In the genomic region with DNA sequence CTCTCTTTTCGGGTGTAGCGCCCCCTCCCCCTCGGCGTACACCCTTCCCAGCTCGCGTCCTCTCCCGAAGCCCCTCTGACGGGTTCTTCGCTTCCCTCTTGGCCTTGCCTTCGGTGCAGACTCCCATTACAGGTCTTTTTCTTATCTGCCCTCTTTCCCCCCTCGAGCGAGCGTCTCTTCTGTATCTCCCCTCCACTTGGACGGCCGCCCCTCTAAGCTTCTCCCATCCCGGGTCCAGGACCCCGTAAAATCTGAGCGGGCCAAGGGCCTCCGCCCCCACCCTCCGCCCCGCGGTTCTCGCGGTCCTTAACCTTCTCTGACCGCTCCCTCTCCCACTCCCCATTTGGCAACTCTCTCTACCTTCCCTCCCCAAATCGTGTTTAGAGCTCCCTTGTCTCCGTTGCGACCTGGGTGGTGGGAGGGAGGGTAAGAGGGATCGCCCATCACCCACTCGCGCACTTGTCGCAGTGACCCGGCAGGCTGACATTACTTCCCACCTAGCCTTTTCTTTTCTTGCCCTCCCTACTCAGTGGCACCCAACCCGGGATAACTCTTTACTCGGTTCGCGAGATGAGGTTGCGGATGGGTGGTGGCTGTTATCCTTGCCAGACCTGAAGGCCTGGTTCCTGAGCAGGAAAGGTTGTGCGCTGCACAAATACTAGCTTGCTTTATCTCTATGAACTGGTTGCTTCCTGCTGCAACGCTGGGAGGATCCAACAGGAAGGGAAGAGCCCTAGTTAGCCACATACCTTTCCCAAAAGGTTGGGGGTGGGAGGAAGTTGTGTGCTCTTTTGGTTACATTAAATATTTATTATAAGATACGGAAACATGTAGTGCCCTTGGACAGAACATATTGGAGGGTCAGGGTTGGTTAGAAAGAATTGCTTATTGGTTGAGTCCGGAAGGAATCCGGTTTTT, we compare ENCODE assay signal across 1 cellular context.
TF ChIP-seq lines count a peak whose summit lies in the region.

No MANE protein-coding gene starts in this region.

TF ChIP-seq in HepG2, 621 proteins besides CTCF, POLR2A, EP300 and RAD21 (continued from another document and continues in another):
- TF ChIP-seq, protein P1, sequence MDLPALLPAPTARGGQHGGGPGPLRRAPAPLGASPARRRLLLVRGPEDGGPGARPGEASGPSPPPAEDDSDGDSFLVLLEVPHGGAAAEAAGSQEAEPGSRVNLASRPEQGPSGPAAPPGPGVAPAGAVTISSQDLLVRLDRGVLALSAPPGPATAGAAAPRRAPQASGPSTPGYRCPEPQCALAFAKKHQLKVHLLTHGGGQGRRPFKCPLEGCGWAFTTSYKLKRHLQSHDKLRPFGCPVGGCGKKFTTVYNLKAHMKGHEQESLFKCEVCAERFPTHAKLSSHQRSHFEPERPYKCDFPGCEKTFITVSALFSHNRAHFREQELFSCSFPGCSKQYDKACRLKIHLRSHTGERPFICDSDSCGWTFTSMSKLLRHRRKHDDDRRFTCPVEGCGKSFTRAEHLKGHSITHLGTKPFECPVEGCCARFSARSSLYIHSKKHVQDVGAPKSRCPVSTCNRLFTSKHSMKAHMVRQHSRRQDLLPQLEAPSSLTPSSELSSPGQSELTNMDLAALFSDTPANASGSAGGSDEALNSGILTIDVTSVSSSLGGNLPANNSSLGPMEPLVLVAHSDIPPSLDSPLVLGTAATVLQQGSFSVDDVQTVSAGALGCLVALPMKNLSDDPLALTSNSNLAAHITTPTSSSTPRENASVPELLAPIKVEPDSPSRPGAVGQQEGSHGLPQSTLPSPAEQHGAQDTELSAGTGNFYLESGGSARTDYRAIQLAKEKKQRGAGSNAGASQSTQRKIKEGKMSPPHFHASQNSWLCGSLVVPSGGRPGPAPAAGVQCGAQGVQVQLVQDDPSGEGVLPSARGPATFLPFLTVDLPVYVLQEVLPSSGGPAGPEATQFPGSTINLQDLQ (CRISPR knock-in tag; IDR thresholded peaks at IDR 0.05) = peak; percentile 68; the same call in 1 of the 2 replicates
- TF ChIP-seq ZNF547 (CRISPR knock-in tag; IDR thresholded peaks at IDR 0.05) (0 out of 2 replicates have a peak, but pooled peaks have one; percentile 64), TEAD2 (CRISPR knock-in tag; IDR thresholded peaks at IDR 0.05) (no peak), ZNF274 (CRISPR knock-in tag; IDR thresholded peaks at IDR 0.05) (no peak), ZBTB20 (CRISPR knock-in tag; IDR thresholded peaks at IDR 0.05; ENCODE audit: borderline replicate concordance, low read depth) (0 out of 2 replicates have a peak, but pooled peaks have one; percentile 31), ZNF737 (CRISPR knock-in tag; IDR thresholded peaks at IDR 0.05; ENCODE audit: borderline replicate concordance) (no peak), ZNF724P (CRISPR knock-in tag; IDR thresholded peaks at IDR 0.05; ENCODE audit: borderline replicate concordance) (no peak), SMC3 (IDR thresholded peaks at IDR 0.05; ENCODE audit: low read length) (no peak), FLYWCH1 (CRISPR knock-in tag; IDR thresholded peaks at IDR 0.05) (no peak), SPEN (CRISPR knock-in tag; IDR thresholded peaks at IDR 0.05; ENCODE audit: low read depth) (peak; percentile 56; the same call in 1 of the 2 replicates), HNRNPH1 (optimal IDR thresholded peaks at IDR 0.05; ENCODE audit: low read depth, low read length) (no peak), ZNF782 (CRISPR knock-in tag; IDR thresholded peaks at IDR 0.05; ENCODE audit: borderline replicate concordance) (no peak), ZBTB38 (CRISPR knock-in tag; IDR thresholded peaks at IDR 0.05) (no peak), ZNF7 (CRISPR knock-in tag; IDR thresholded peaks at IDR 0.05) (no peak), KMT2A (CRISPR knock-in tag; IDR thresholded peaks at IDR 0.05) (no peak; the same call in 1 of the 2 replicates), CBX1 (IDR thresholded peaks at IDR 0.05; ENCODE audit: low read depth) (no peak), ZC3H13 (CRISPR knock-in tag; IDR thresholded peaks at IDR 0.05) (peak; percentile 88; the same call in 1 of the 2 replicates), NR2F6 (IDR thresholded peaks at IDR 0.05) (no peak), NR2F6 (CRISPR knock-in tag; IDR thresholded peaks at IDR 0.05) (0 out of 2 replicates have a peak, but pooled peaks have one; percentile 13), PTBP1 (IDR thresholded peaks at IDR 0.05; ENCODE audit: low read depth, low read length, poor library complexity, severe bottlenecking) (no peak), ZNF75D (CRISPR knock-in tag; IDR thresholded peaks at IDR 0.05; ENCODE audit: borderline replicate concordance) (no peak), SIX1 (CRISPR knock-in tag; IDR thresholded peaks at IDR 0.05; ENCODE audit: borderline replicate concordance) (no peak), ZNF251 (CRISPR knock-in tag; IDR thresholded peaks at IDR 0.05) (no peak), CBX5 (CRISPR knock-in tag; IDR thresholded peaks at IDR 0.05; ENCODE audit: borderline replicate concordance) (no peak), ZNF263 (CRISPR knock-in tag; IDR thresholded peaks at IDR 0.05) (peak; percentile 80), HES4 (CRISPR knock-in tag; IDR thresholded peaks at IDR 0.05; ENCODE audit: borderline replicate concordance) (no peak), ZBTB3 (CRISPR knock-in tag; IDR thresholded peaks at IDR 0.05; ENCODE audit: borderline replicate concordance, low read depth) (0 out of 2 replicates have a peak, but pooled peaks have one; percentile 18), ZNF616 (CRISPR knock-in tag; IDR thresholded peaks at IDR 0.05; ENCODE audit: low read depth) (no peak), JUND (CRISPR knock-in tag; IDR thresholded peaks at IDR 0.05) (no peak), ELF4 (CRISPR knock-in tag; IDR thresholded peaks at IDR 0.05; ENCODE audit: borderline replicate concordance) (0 out of 2 replicates have a peak, but pooled peaks have one; percentile 65), ZKSCAN5 (CRISPR knock-in tag; IDR thresholded peaks at IDR 0.05) (no peak), ZNF501 (CRISPR knock-in tag; IDR thresholded peaks at IDR 0.05) (no peak), ZNF781 (CRISPR knock-in tag; IDR thresholded peaks at IDR 0.05; ENCODE audit: borderline replicate concordance, not compliant biosample characterization) (no peak), TOE1 (CRISPR knock-in tag; IDR thresholded peaks at IDR 0.05) (no peak), CREB1 (IDR thresholded peaks at IDR 0.05) (no peak), CREB1 (CRISPR knock-in tag; IDR thresholded peaks at IDR 0.05) (no peak), ZNF10 (CRISPR knock-in tag; IDR thresholded peaks at IDR 0.05; ENCODE audit: borderline replicate concordance, low read depth) (no peak), ZNF841 (CRISPR knock-in tag; IDR thresholded peaks at IDR 0.05; ENCODE audit: borderline replicate concordance) (0 out of 2 replicates have a peak, but pooled peaks have one; percentile 64), ZNF121 (CRISPR knock-in tag; IDR thresholded peaks at IDR 0.05) (no peak), ZKSCAN1 (IDR thresholded peaks at IDR 0.05; ENCODE audit: low read length) (no peak)
- TF ChIP-seq, protein P2, sequence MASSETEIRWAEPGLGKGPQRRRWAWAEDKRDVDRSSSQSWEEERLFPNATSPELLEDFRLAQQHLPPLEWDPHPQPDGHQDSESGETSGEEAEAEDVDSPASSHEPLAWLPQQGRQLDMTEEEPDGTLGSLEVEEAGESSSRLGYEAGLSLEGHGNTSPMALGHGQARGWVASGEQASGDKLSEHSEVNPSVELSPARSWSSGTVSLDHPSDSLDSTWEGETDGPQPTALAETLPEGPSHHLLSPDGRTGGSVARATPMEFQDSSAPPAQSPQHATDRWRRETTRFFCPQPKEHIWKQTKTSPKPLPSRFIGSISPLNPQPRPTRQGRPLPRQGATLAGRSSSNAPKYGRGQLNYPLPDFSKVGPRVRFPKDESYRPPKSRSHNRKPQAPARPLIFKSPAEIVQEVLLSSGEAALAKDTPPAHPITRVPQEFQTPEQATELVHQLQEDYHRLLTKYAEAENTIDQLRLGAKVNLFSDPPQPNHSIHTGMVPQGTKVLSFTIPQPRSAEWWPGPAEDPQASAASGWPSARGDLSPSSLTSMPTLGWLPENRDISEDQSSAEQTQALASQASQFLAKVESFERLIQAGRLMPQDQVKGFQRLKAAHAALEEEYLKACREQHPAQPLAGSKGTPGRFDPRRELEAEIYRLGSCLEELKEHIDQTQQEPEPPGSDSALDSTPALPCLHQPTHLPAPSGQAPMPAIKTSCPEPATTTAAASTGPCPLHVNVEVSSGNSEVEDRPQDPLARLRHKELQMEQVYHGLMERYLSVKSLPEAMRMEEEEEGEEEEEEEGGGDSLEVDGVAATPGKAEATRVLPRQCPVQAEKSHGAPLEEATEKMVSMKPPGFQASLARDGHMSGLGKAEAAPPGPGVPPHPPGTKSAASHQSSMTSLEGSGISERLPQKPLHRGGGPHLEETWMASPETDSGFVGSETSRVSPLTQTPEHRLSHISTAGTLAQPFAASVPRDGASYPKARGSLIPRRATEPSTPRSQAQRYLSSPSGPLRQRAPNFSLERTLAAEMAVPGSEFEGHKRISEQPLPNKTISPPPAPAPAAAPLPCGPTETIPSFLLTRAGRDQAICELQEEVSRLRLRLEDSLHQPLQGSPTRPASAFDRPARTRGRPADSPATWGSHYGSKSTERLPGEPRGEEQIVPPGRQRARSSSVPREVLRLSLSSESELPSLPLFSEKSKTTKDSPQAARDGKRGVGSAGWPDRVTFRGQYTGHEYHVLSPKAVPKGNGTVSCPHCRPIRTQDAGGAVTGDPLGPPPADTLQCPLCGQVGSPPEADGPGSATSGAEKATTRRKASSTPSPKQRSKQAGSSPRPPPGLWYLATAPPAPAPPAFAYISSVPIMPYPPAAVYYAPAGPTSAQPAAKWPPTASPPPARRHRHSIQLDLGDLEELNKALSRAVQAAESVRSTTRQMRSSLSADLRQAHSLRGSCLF (CRISPR knock-in tag; IDR thresholded peaks at IDR 0.05; ENCODE audit: borderline replicate concordance) = no peak
- TF ChIP-seq, protein P3, sequence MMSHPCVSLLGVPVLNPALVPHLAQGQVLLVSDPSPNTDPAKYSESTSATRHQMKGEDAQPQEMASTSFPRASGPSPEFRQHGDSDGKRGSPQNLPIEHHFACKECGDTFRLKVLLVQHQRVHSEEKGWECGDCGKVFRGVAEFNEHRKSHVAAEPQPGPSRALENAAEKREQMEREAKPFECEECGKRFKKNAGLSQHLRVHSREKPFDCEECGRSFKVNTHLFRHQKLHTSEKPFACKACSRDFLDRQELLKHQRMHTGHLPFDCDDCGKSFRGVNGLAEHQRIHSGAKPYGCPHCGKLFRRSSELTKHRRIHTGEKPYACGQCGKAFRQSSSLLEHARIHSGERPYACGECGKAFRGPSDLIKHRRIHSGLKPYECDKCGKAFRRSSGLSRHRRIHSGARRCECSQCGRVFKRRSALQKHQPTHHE (CRISPR knock-in tag; IDR thresholded peaks at IDR 0.05; ENCODE audit: borderline replicate concordance) = no peak
- TF ChIP-seq, protein P4, sequence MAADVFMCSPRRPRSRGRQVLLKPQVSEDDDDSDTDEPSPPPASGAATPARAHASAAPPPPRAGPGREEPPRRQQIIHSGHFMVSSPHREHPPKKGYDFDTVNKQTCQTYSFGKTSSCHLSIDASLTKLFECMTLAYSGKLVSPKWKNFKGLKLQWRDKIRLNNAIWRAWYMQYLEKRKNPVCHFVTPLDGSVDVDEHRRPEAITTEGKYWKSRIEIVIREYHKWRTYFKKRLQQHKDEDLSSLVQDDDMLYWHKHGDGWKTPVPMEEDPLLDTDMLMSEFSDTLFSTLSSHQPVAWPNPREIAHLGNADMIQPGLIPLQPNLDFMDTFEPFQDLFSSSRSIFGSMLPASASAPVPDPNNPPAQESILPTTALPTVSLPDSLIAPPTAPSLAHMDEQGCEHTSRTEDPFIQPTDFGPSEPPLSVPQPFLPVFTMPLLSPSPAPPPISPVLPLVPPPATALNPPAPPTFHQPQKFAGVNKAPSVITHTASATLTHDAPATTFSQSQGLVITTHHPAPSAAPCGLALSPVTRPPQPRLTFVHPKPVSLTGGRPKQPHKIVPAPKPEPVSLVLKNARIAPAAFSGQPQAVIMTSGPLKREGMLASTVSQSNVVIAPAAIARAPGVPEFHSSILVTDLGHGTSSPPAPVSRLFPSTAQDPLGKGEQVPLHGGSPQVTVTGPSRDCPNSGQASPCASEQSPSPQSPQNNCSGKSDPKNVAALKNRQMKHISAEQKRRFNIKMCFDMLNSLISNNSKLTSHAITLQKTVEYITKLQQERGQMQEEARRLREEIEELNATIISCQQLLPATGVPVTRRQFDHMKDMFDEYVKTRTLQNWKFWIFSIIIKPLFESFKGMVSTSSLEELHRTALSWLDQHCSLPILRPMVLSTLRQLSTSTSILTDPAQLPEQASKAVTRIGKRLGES (CRISPR knock-in tag; IDR thresholded peaks at IDR 0.05; ENCODE audit: borderline replicate concordance) = no peak
- TF ChIP-seq, protein P5, sequence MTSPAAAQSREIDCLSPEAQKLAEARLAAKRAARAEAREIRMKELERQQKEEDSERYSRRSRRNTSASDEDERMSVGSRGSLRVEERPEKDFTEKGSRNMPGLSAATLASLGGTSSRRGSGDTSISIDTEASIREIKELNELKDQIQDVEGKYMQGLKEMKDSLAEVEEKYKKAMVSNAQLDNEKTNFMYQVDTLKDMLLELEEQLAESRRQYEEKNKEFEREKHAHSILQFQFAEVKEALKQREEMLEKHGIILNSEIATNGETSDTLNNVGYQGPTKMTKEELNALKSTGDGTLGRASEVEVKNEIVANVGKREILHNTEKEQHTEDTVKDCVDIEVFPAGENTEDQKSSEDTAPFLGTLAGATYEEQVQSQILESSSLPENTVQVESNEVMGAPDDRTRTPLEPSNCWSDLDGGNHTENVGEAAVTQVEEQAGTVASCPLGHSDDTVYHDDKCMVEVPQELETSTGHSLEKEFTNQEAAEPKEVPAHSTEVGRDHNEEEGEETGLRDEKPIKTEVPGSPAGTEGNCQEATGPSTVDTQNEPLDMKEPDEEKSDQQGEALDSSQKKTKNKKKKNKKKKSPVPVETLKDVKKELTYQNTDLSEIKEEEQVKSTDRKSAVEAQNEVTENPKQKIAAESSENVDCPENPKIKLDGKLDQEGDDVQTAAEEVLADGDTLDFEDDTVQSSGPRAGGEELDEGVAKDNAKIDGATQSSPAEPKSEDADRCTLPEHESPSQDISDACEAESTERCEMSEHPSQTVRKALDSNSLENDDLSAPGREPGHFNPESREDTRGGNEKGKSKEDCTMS (CRISPR knock-in tag; conservative IDR thresholded peaks at IDR 0.05) = no peak
- TF ChIP-seq, protein P6, sequence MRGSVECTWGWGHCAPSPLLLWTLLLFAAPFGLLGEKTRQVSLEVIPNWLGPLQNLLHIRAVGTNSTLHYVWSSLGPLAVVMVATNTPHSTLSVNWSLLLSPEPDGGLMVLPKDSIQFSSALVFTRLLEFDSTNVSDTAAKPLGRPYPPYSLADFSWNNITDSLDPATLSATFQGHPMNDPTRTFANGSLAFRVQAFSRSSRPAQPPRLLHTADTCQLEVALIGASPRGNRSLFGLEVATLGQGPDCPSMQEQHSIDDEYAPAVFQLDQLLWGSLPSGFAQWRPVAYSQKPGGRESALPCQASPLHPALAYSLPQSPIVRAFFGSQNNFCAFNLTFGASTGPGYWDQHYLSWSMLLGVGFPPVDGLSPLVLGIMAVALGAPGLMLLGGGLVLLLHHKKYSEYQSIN (CRISPR knock-in tag; IDR thresholded peaks at IDR 0.05; ENCODE audit: borderline replicate concordance) = no peak
- TF ChIP-seq, protein P7, sequence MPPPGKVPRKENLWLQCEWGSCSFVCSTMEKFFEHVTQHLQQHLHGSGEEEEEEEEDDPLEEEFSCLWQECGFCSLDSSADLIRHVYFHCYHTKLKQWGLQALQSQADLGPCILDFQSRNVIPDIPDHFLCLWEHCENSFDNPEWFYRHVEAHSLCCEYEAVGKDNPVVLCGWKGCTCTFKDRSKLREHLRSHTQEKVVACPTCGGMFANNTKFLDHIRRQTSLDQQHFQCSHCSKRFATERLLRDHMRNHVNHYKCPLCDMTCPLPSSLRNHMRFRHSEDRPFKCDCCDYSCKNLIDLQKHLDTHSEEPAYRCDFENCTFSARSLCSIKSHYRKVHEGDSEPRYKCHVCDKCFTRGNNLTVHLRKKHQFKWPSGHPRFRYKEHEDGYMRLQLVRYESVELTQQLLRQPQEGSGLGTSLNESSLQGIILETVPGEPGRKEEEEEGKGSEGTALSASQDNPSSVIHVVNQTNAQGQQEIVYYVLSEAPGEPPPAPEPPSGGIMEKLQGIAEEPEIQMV (CRISPR knock-in tag; IDR thresholded peaks at IDR 0.05; ENCODE audit: low read depth) = no peak
